20 cellular contexts compared by ENCODE assay signal in the genomic region with DNA sequence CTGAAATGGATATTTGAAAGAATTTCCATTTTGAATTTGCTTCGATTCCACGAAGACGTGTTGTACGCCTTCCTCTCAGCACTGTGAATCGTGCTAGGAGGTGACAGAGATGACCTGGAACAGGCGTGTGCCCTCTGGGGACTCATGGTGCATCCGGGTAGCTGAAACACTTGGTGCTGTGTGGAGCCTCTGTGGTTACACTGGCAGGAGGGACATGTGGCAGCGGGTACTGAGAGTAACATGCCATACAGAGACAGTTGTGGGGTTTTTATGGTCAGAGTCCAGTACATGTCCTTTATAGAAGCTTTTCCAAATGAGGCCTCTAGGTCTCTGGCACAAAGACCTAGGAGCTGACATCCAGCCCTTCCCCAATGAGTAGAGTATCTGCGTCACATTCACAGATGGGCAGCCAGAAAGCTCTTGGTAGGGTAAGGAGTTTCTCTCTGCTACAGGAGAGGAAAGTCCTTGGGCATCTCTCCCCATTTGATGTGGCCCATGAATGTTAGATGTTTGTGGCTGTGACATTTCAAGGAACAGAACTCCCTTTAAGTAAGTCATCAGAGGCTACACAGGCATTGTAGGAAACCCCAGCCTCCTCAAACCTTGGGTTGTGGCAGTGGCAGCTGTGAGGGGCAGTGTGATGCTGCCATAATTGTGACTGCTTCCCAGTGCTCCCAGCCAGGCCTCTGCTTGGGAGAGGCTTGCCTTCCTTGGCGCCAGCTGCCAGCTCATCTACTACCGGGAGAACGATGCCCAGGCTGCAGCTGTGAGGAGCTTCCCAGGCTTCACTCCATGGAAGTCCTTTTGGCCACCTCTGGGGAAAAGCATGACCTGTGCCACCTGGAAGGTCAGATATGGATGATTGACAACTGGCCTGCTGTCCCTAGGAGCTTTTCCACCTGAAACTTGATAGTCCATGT.
A peak's percentile ranks its signal among the peaks of the same experiment; 100 is the strongest.
DNase-seq lines count a peak whose midpoint lies in the region; ATAC-seq, FAIRE-seq and TF ChIP-seq lines count a peak whose summit lies in the region.
"Had no signal": no experiment of that assay in that cellular context is flagged by ENCODE, and none has a peak within 500 bp of the region (broad histone marks: within the 10 kb centered on the region; RNA-seq: fewer than 3 reads in every experiment).

No MANE protein-coding gene starts in this region.

- H3K27me3 ChIP-seq in bronchial epithelial cell (ENCODE audit: control insufficient read depth, insufficient read depth, low read length): no peaks in the 10 kb centered on the region

- H3K4me3 Mint-ChIP-seq in activated CD4-positive, alpha-beta T cell treated with anti-CD3 and anti-CD28 coated beads, Interleukin-2, amount 10 ng/mL, durations not matched to agents 24 days and 14 days: no peak overlapping the region
- H3K4me3 Mint-ChIP-seq in neural crest cell: no peak overlapping the region
- H3K4me3 Mint-ChIP-seq in stimulated activated naive CD8-positive, alpha-beta T cell treated with anti-CD3 and anti-CD28 coated beads, Interleukin-15, amount 100 ng/mL, for 72 hours: no peak overlapping the region
- H3K4me3 Mint-ChIP-seq: CD4-positive, alpha-beta T cell had no signal

- peak; percentile 17 for ATAC-seq in stimulated activated naive CD8-positive, alpha-beta T cell treated with anti-CD3 and anti-CD28 coated beads, Interleukin-15, amount 100 ng/mL, for 72 hours
- ATAC-seq in left colon: no peak

- H3K4me3 ChIP-seq in bronchial epithelial cell (ENCODE audit: low read depth, low read length): no peak overlapping the region

- H3K27me3 Mint-ChIP-seq in activated CD4-positive, alpha-beta T cell treated with anti-CD3 and anti-CD28 coated beads, Interleukin-2, amount 10 ng/mL, durations not matched to agents 24 days and 14 days: peaks cover 31% of the 10 kb centered on the region
- H3K27me3 Mint-ChIP-seq in neural crest cell (ENCODE audit: low read depth): no peaks in the 10 kb centered on the region
- H3K27me3 Mint-ChIP-seq in stimulated activated naive CD8-positive, alpha-beta T cell treated with anti-CD3 and anti-CD28 coated beads, Interleukin-15, amount 100 ng/mL, for 72 hours: peaks cover 34% of the 10 kb centered on the region
- H3K27me3 Mint-ChIP-seq: CD4-positive, alpha-beta T cell had no signal

- peak; percentile 53 for DNase-seq in activated CD4-positive, alpha-beta T cell treated with anti-CD3 and anti-CD28 coated beads, Interleukin-2, amount 10 ng/mL, durations not matched to agents 24 days and 14 days
- DNase-seq in activated CD4-positive, alpha-beta T cell treated with anti-CD3 and anti-CD28 coated beads for 4 hours: no peak
- DNase-seq in bronchial epithelial cell (ENCODE audit: low read depth) (no peak), neural crest cell (ENCODE audit: low read depth, low spot score) (no peak), left colon (no peak), amniotic stem cell (lab: John Stamatoyannopoulos, UW) (no peak), DMS79 (lab: John Stamatoyannopoulos, UW) (no peak)
- DNase-seq in stimulated activated naive CD8-positive, alpha-beta T cell treated with anti-CD3 and anti-CD28 coated beads, Interleukin-15, amount 100 ng/mL, for 72 hours: no peak
- DNase-seq: 8988T; CD4-positive, alpha-beta T cell; DMS53; H7; NCI-H1048; NCI-H1436 treated with DMSO at 0.1 percent for 48 hours; NCI-H2081; NCI-H2171 treated with DMSO at 0.1 percent for 48 hours; NCI-H526 treated with DMSO at 0.1 percent for 48 hours; RPMI8226; SHP77 treated with DMSO at 0.1 percent for 48 hours; SK-N-SH had no signal

- TF ChIP-seq CTCF in bronchial epithelial cell (IDR thresholded peaks at IDR 0.05; ENCODE audit: insufficient read depth, low read length, severe bottlenecking) (no peak), neural crest cell (conservative IDR thresholded peaks at IDR 0.05) (no peak)

- no peak overlapping the region for H3K27ac Mint-ChIP-seq in activated CD4-positive, alpha-beta T cell treated with anti-CD3 and anti-CD28 coated beads, Interleukin-2, amount 10 ng/mL, durations not matched to agents 24 days and 14 days
- peak overlapping the region; percentile 36 for H3K27ac Mint-ChIP-seq in neural crest cell (ENCODE audit: unreplicated experiment)
- no peak overlapping the region for H3K27ac Mint-ChIP-seq in stimulated activated naive CD8-positive, alpha-beta T cell treated with anti-CD3 and anti-CD28 coated beads, Interleukin-15, amount 100 ng/mL, for 72 hours
- H3K27ac Mint-ChIP-seq: CD4-positive, alpha-beta T cell had no signal

- no peaks in the 10 kb centered on the region for H3K9me3 Mint-ChIP-seq in activated CD4-positive, alpha-beta T cell treated with anti-CD3 and anti-CD28 coated beads, Interleukin-2, amount 10 ng/mL, durations not matched to agents 24 days and 14 days
- no peaks in the 10 kb centered on the region for H3K9me3 Mint-ChIP-seq in neural crest cell
- H3K9me3 Mint-ChIP-seq in stimulated activated naive CD8-positive, alpha-beta T cell treated with anti-CD3 and anti-CD28 coated beads, Interleukin-15, amount 100 ng/mL, for 72 hours: no peaks in the 10 kb centered on the region
- H3K9me3 Mint-ChIP-seq: CD4-positive, alpha-beta T cell had no signal

- peak; percentile 83 for FAIRE-seq in bronchial epithelial cell (lab: Jason Lieb, UNC)

- no peaks in the 10 kb centered on the region for H3K36me3 ChIP-seq in bronchial epithelial cell (ENCODE audit: control insufficient read depth, insufficient read depth, low read length)

- intact Hi-C loops in activated CD4-positive, alpha-beta T cell treated with anti-CD3 and anti-CD28 coated beads, Interleukin-2, amount 10 ng/mL, durations not matched to agents 24 days and 14 days (cut with micrococcal nuclease): loop anchor here (1.0 to 5.0 kb wide), 4 partner anchors 34 to 304 kb away; no protein-coding TSS in a partner anchor
- intact Hi-C loops in left colon (cut with DNase I, micrococcal nuclease): no loop called here

- peaks cover 19% of the 10 kb centered on the region for H3K4me1 Mint-ChIP-seq in activated CD4-positive, alpha-beta T cell treated with anti-CD3 and anti-CD28 coated beads, Interleukin-2, amount 10 ng/mL, durations not matched to agents 24 days and 14 days
- H3K4me1 Mint-ChIP-seq in neural crest cell: peaks cover 5% of the 10 kb centered on the region
- peaks cover 30% of the 10 kb centered on the region for H3K4me1 Mint-ChIP-seq in stimulated activated naive CD8-positive, alpha-beta T cell treated with anti-CD3 and anti-CD28 coated beads, Interleukin-15, amount 100 ng/mL, for 72 hours

- H3K36me3 Mint-ChIP-seq in activated CD4-positive, alpha-beta T cell treated with anti-CD3 and anti-CD28 coated beads, Interleukin-2, amount 10 ng/mL, durations not matched to agents 24 days and 14 days (ENCODE audit: low read depth): no peaks in the 10 kb centered on the region
- H3K36me3 Mint-ChIP-seq in neural crest cell (ENCODE audit: low read depth): no peaks in the 10 kb centered on the region
